23 cellular contexts compared by ENCODE assay signal in the genomic region with DNA sequence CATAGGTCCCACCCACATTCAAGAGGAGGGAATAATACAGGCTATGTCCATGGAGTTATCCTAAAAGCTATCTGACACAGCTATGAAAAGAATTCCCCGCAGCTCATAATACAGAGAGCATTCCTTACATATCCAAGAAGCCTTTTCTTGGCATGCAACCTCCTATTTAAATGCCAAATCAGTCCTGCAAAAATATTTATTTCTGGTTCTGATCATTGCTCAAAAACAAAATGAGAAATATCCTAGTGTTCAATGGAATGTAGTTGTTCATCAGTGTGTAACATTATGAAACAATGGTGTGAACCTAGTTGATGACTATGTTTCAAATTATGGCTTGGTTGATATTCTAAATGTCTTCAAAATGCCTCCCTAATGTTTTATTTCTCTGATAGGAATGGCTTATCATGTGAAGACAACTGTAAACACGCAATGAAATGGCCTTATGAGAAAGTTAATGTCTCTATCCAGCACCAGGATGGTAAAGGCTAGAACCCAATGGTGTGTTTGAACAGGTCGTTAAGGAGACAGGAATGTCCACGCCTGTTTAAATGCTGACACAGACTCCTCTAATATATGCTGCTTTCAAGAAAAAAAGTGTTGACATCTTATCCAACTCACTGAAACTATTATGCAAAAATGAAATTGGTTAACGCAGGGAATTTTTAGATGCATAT.
A peak's percentile ranks its signal among the peaks of the same experiment; 100 is the strongest.
DNase-seq lines count a peak whose midpoint lies in the region; FAIRE-seq and TF ChIP-seq lines count a peak whose summit lies in the region.
"Had no signal": no experiment of that assay in that cellular context is flagged by ENCODE, and none has a peak within 500 bp of the region (broad histone marks: within the 10 kb centered on the region; RNA-seq: fewer than 3 reads in every experiment).

No MANE protein-coding gene starts in this region.

- no peak overlapping the region for H2AFZ ChIP-seq in astrocyte (ENCODE audit: low read depth, low read length)

- no peak overlapping the region for H3K4me2 ChIP-seq in astrocyte (ENCODE audit: low read length)
- H3K4me2 ChIP-seq: BLaER1 had no signal

- H3K27me3 ChIP-seq in astrocyte (ENCODE audit: insufficient read depth, low read length) = no peaks in the 10 kb centered on the region
- H3K27me3 ChIP-seq: BLaER1 had no signal

- no peak overlapping the region for H3K4me3 Mint-ChIP-seq in astrocyte (ENCODE audit: unreplicated experiment)
- H3K4me3 Mint-ChIP-seq in activated naive CD4-positive, alpha-beta T cell treated with anti-CD3 and anti-CD28 coated beads, Interleukin-2, amount 10 ng/mL, durations not matched to agents 7 days and 5 days = no peak overlapping the region
- H3K4me3 Mint-ChIP-seq: activated CD4-positive, alpha-beta T cell treated with anti-CD3 and anti-CD28 coated beads, Interleukin-2, amount 10 ng/mL, durations not matched to agents 24 days and 14 days; activated CD8-positive, alpha-beta memory T cell treated with anti-CD3 and anti-CD28 coated beads, Interleukin-2, amount 10 ng/mL, durations not matched to agents 7 days and 5 days; immature natural killer cell; nephron progenitor cell had no signal

- H3K27me3 Mint-ChIP-seq in astrocyte (ENCODE audit: low read depth, unreplicated experiment) = no peaks in the 10 kb centered on the region
- H3K27me3 Mint-ChIP-seq in activated naive CD4-positive, alpha-beta T cell treated with anti-CD3 and anti-CD28 coated beads, Interleukin-2, amount 10 ng/mL, durations not matched to agents 7 days and 5 days = no peaks in the 10 kb centered on the region
- H3K27me3 Mint-ChIP-seq: activated CD4-positive, alpha-beta T cell treated with anti-CD3 and anti-CD28 coated beads, Interleukin-2, amount 10 ng/mL, durations not matched to agents 24 days and 14 days; activated CD8-positive, alpha-beta memory T cell treated with anti-CD3 and anti-CD28 coated beads, Interleukin-2, amount 10 ng/mL, durations not matched to agents 7 days and 5 days had no signal

- H3K9me3 ChIP-seq in astrocyte (ENCODE audit: insufficient read depth, low read depth, low read length) = no peaks in the 10 kb centered on the region
- H3K9me3 ChIP-seq: BLaER1, prostate gland had no signal

- no peak for TF ChIP-seq CTCF in astrocyte (IDR thresholded peaks at IDR 0.05; ENCODE audit: insufficient read depth, low read depth, low read length)
- TF ChIP-seq CTCF in fibroblast of pulmonary artery (IDR thresholded peaks at IDR 0.05; ENCODE audit: low read length, missing control alignments) = no peak
- TF ChIP-seq CTCF in retinal pigment epithelial cell (conservative IDR thresholded peaks at IDR 0.05; ENCODE audit: low read depth, low read length) = no peak

- H3K4me1 Mint-ChIP-seq in astrocyte (ENCODE audit: low read depth, unreplicated experiment) = peaks cover 11% of the 10 kb centered on the region
- no peaks in the 10 kb centered on the region for H3K4me1 Mint-ChIP-seq in activated naive CD4-positive, alpha-beta T cell treated with anti-CD3 and anti-CD28 coated beads, Interleukin-2, amount 10 ng/mL, durations not matched to agents 7 days and 5 days
- H3K4me1 Mint-ChIP-seq: activated CD4-positive, alpha-beta T cell treated with anti-CD3 and anti-CD28 coated beads, Interleukin-2, amount 10 ng/mL, durations not matched to agents 24 days and 14 days; activated CD8-positive, alpha-beta memory T cell treated with anti-CD3 and anti-CD28 coated beads, Interleukin-2, amount 10 ng/mL, durations not matched to agents 7 days and 5 days; immature natural killer cell had no signal

- H3K4me1 ChIP-seq in astrocyte (ENCODE audit: insufficient read depth, low read length) = no peaks in the 10 kb centered on the region
- H3K4me1 ChIP-seq: BLaER1, prostate gland had no signal

- H3K4me3 ChIP-seq in astrocyte (ENCODE audit: insufficient read depth, low read depth, low read length) (no peak overlapping the region), fibroblast of pulmonary artery (replicated peaks; ENCODE audit: low read depth, low read length) (no peak overlapping the region), retinal pigment epithelial cell (ENCODE audit: low read length) (no peak overlapping the region)
- H3K4me3 ChIP-seq: BLaER1, K562, prostate gland had no signal

- H3K9me3 Mint-ChIP-seq in astrocyte (ENCODE audit: unreplicated experiment) = no peaks in the 10 kb centered on the region
- peaks cover 2% of the 10 kb centered on the region for H3K9me3 Mint-ChIP-seq in activated naive CD4-positive, alpha-beta T cell treated with anti-CD3 and anti-CD28 coated beads, Interleukin-2, amount 10 ng/mL, durations not matched to agents 7 days and 5 days
- H3K9me3 Mint-ChIP-seq: activated CD4-positive, alpha-beta T cell treated with anti-CD3 and anti-CD28 coated beads, Interleukin-2, amount 10 ng/mL, durations not matched to agents 24 days and 14 days; nephron progenitor cell had no signal

- peak overlapping the region; percentile 21 for H3K27ac Mint-ChIP-seq in astrocyte (ENCODE audit: unreplicated experiment)
- no peak overlapping the region for H3K27ac Mint-ChIP-seq in activated naive CD4-positive, alpha-beta T cell treated with anti-CD3 and anti-CD28 coated beads, Interleukin-2, amount 10 ng/mL, durations not matched to agents 7 days and 5 days
- H3K27ac Mint-ChIP-seq: activated CD4-positive, alpha-beta T cell treated with anti-CD3 and anti-CD28 coated beads, Interleukin-2, amount 10 ng/mL, durations not matched to agents 24 days and 14 days; activated CD8-positive, alpha-beta memory T cell treated with anti-CD3 and anti-CD28 coated beads, Interleukin-2, amount 10 ng/mL, durations not matched to agents 7 days and 5 days; activated naive CD4-positive, alpha-beta T cell treated with anti-CD3 and anti-CD28 coated beads, Interleukin-2, amount 50 U/mL, for 72 hours; immature natural killer cell had no signal

- H3K79me2 ChIP-seq in astrocyte (ENCODE audit: insufficient read depth, low read length) = no peaks in the 10 kb centered on the region

- peak; percentile 50 for DNase-seq in EH (ENCODE audit: low read depth)
- DNase-seq in astrocyte (ENCODE audit: low read depth) = peak; percentile 80
- DNase-seq in fibroblast of pulmonary artery (ENCODE audit: low read depth) = peak; percentile 66
- peak; percentile 62 for DNase-seq in retinal pigment epithelial cell (ENCODE audit: low read depth)
- no peak for DNase-seq in NCI-H1694 treated with DMSO at 0.1 percent for 48 hours (lab: John Stamatoyannopoulos, UW)
- no peak for DNase-seq in activated naive CD4-positive, alpha-beta T cell treated with anti-CD3 and anti-CD28 coated beads, Interleukin-2, amount 10 ng/mL, durations not matched to agents 7 days and 5 days
- DNase-seq in EL = no peak
- DNase-seq: activated CD4-positive, alpha-beta T cell treated with anti-CD3 and anti-CD28 coated beads, Interleukin-2, amount 10 ng/mL, durations not matched to agents 24 days and 14 days; activated CD8-positive, alpha-beta memory T cell treated with anti-CD3 and anti-CD28 coated beads, Interleukin-2, amount 10 ng/mL, durations not matched to agents 7 days and 5 days; Calu3; cortex of kidney; immature natural killer cell; NCI-H69; nephron progenitor cell; small intestine; stimulated activated naive CD4-positive, alpha-beta T cell had no signal

- no peaks in the 10 kb centered on the region for H4K20me1 ChIP-seq in astrocyte (ENCODE audit: insufficient read depth, low read length)
- H4K20me1 ChIP-seq: BLaER1 had no signal

- no peaks in the 10 kb centered on the region for H3K36me3 Mint-ChIP-seq in astrocyte (ENCODE audit: low read depth, unreplicated experiment)
- H3K36me3 Mint-ChIP-seq in activated naive CD4-positive, alpha-beta T cell treated with anti-CD3 and anti-CD28 coated beads, Interleukin-2, amount 10 ng/mL, durations not matched to agents 7 days and 5 days = no peaks in the 10 kb centered on the region
- H3K36me3 Mint-ChIP-seq: activated CD8-positive, alpha-beta memory T cell treated with anti-CD3 and anti-CD28 coated beads, Interleukin-2, amount 10 ng/mL, durations not matched to agents 7 days and 5 days; activated naive CD4-positive, alpha-beta T cell treated with anti-CD3 and anti-CD28 coated beads, Interleukin-2, amount 50 U/mL, for 72 hours; immature natural killer cell had no signal

- CTCF ChIA-PET in activated naive CD4-positive, alpha-beta T cell treated with anti-CD3 and anti-CD28 coated beads, Interleukin-2, amount 10 ng/mL, durations not matched to agents 7 days and 5 days (lab: Charles Lee) = no interaction called here

- no peak overlapping the region for H3K9ac ChIP-seq in astrocyte (ENCODE audit: low read length)
- H3K9ac ChIP-seq: BLaER1 had no signal

- H3K36me3 ChIP-seq in astrocyte (ENCODE audit: insufficient read depth, low read length) = no peaks in the 10 kb centered on the region
- H3K36me3 ChIP-seq: BLaER1, prostate gland had no signal

- H3K27ac ChIP-seq in astrocyte (ENCODE audit: low read depth, low read length) = no peak overlapping the region
- H3K27ac ChIP-seq: BLaER1, prostate gland, VCaP had no signal

- no peak for FAIRE-seq in astrocyte (lab: Jason Lieb, UNC)
- FAIRE-seq: endometrium, H1, K562, small intestine had no signal

Comparison
In these comparisons a context has a peak if more than half of its experiments do, and no peak if none do; other contexts are left out.
1. DNase-seq: peak in EH (single experiment), astrocyte (single experiment), fibroblast of pulmonary artery (single experiment) and retinal pigment epithelial cell (single experiment); none in NCI-H1694 treated with DMSO at 0.1 percent for 48 hours (single experiment), activated naive CD4-positive, alpha-beta T cell treated with anti-CD3 and anti-CD28 coated beads, Interleukin-2, amount 10 ng/mL, durations not matched to agents 7 days and 5 days (single experiment) and EL (single experiment).